14 cellular contexts compared by ENCODE assay signal in genomic region chr20:63855363-63856110, GRCh38. TPM values are rescaled to one million over a fixed set of nuclear protein-coding genes. Genes with fewer than 3 reads are reported as not detected.
DNase-seq lines count a peak whose midpoint lies in the region; ATAC-seq, FAIRE-seq and TF ChIP-seq lines count a peak whose summit lies in the region.
"Had no signal": no experiment of that assay in that cellular context is flagged by ENCODE, and none has a peak within 500 bp of the region (broad histone marks: within the 10 kb centered on the region; RNA-seq: fewer than 3 reads in every experiment).

No MANE protein-coding gene starts in this region.

- no peak overlapping the region for H3K27ac ChIP-seq in astrocyte (ENCODE audit: low read depth, low read length)
- H3K27ac ChIP-seq in right cardiac atrium (ENCODE audit: low read length), result peak overlapping the region; percentile 10
- H3K27ac ChIP-seq: PC-9 had no signal

- H3K4me1 Mint-ChIP-seq in astrocyte (ENCODE audit: low read depth, unreplicated experiment) (peaks cover 6% of the 10 kb centered on the region), progenitor cell of endocrine pancreas (ENCODE audit: low read depth) (peaks cover 8% of the 10 kb centered on the region)

- FAIRE-seq in astrocyte (lab: Jason Lieb, UNC), result no peak
- FAIRE-seq: TTC549 had no signal

- no peak for DNase-seq in AG10803 (ENCODE audit: low read depth)
- DNase-seq in astrocyte (ENCODE audit: low read depth), result no peak
- DNase-seq in right cardiac atrium, result peak in 1 of 3 donors; percentile 70
- peak; percentile 70 for DNase-seq in retina
- DNase-seq in H4 (ENCODE audit: low spot score), result no peak
- DNase-seq in progenitor cell of endocrine pancreas (ENCODE audit: low spot score, unreplicated experiment), result no peak
- no peak for DNase-seq in GOT3 (lab: John Stamatoyannopoulos, UW)
- DNase-seq in COLO668 (lab: John Stamatoyannopoulos, UW; ENCODE audit: unreplicated experiment), result no peak
- DNase-seq: anterior cingulate cortex, KG1, PC-9 had no signal

- H3K9me3 Mint-ChIP-seq in astrocyte (ENCODE audit: unreplicated experiment) (no peaks in the 10 kb centered on the region), progenitor cell of endocrine pancreas (ENCODE audit: low read depth) (no peaks in the 10 kb centered on the region)

- TF ChIP-seq CTCF in AG10803 (conservative IDR thresholded peaks at IDR 0.05; ENCODE audit: low read length), result no peak
- no peak for TF ChIP-seq CTCF in astrocyte (IDR thresholded peaks at IDR 0.05; ENCODE audit: insufficient read depth, low read depth, low read length)
- no peak for TF ChIP-seq CTCF in progenitor cell of endocrine pancreas (IDR thresholded peaks at IDR 0.05; ENCODE audit: unreplicated experiment)

- no peaks in the 10 kb centered on the region for H3K9me3 ChIP-seq in astrocyte (ENCODE audit: insufficient read depth, low read depth, low read length)
- no peaks in the 10 kb centered on the region for H3K9me3 ChIP-seq in right cardiac atrium (ENCODE audit: control insufficient read depth, low read length)

- no peak overlapping the region for H3K9ac ChIP-seq in astrocyte (ENCODE audit: low read length)

- H3K36me3 Mint-ChIP-seq in astrocyte (ENCODE audit: low read depth, unreplicated experiment) (peaks cover 2% of the 10 kb centered on the region), progenitor cell of endocrine pancreas (ENCODE audit: insufficient read depth) (no peaks in the 10 kb centered on the region)

- intact Hi-C loops in right cardiac atrium (cut with DNase I), result loop anchor here in 1 of 4 donors (5.0 kb wide), 1 partner anchor 78 kb away; no protein-coding TSS in a partner anchor

- H3K4me3 Mint-ChIP-seq in astrocyte (ENCODE audit: unreplicated experiment) (no peak overlapping the region), progenitor cell of endocrine pancreas (ENCODE audit: low read depth) (no peak overlapping the region)

- H3K4me3 ChIP-seq in AG10803 (ENCODE audit: low read length), result peak overlapping the region; percentile 20
- peak overlapping the region; percentile 10 for H3K4me3 ChIP-seq in astrocyte (ENCODE audit: insufficient read depth, low read depth, low read length)
- H3K4me3 ChIP-seq in right cardiac atrium (ENCODE audit: low read length), result peak overlapping the region; percentile 8
- H3K4me3 ChIP-seq: PC-9 had no signal

- H3K4me1 ChIP-seq in astrocyte (ENCODE audit: insufficient read depth, low read length), result peaks cover 32% of the 10 kb centered on the region
- H3K4me1 ChIP-seq in right cardiac atrium (ENCODE audit: control insufficient read depth, insufficient read depth, low read length), result peaks cover 8% of the 10 kb centered on the region

- H4K20me1 ChIP-seq in astrocyte (ENCODE audit: insufficient read depth, low read length), result no peaks in the 10 kb centered on the region

- H3K36me3 ChIP-seq in astrocyte (ENCODE audit: insufficient read depth, low read length), result no peaks in the 10 kb centered on the region

- ATAC-seq in right cardiac atrium, result peak in 1 of 2 donors; percentile 9

- no peaks in the 10 kb centered on the region for H3K79me2 ChIP-seq in astrocyte (ENCODE audit: insufficient read depth, low read length)

- no peak overlapping the region for H3K27ac Mint-ChIP-seq in astrocyte (ENCODE audit: unreplicated experiment)
- H3K27ac Mint-ChIP-seq in progenitor cell of endocrine pancreas, result no peak overlapping the region

- H3K27me3 ChIP-seq in astrocyte (ENCODE audit: insufficient read depth, low read length) (peaks cover 4% of the 10 kb centered on the region), right cardiac atrium (ENCODE audit: control insufficient read depth, insufficient read depth) (no peaks in the 10 kb centered on the region)

- WGBS in right cardiac atrium, result 42% methylated on average over 36 of the region's 36 CpGs

- peak overlapping the region; percentile 34 for H2AFZ ChIP-seq in astrocyte (ENCODE audit: low read depth, low read length)
- H2AFZ ChIP-seq: PC-9 had no signal

- H3K27me3 Mint-ChIP-seq in astrocyte (ENCODE audit: low read depth, unreplicated experiment), result no peaks in the 10 kb centered on the region
- peaks cover 11% of the 10 kb centered on the region for H3K27me3 Mint-ChIP-seq in progenitor cell of endocrine pancreas

- peak overlapping the region; percentile 67 for H3K4me2 ChIP-seq in astrocyte (ENCODE audit: low read length)
- H3K4me2 ChIP-seq: PC-9 had no signal

RNA-seq across cellular contexts. Expression of gene ABHD16B, which starts 5.8 kb away (rescaled TPM):
- total RNA-seq in astrocyte (not detected in 2 replicates), right cardiac atrium (not detected), progenitor cell of endocrine pancreas (not detected in 2 replicates)
- 0.54 TPM for polyA plus RNA-seq in right cardiac atrium
- total RNA-seq in H4 (2014; rRNA removed; shearing (Covaris generic)), result not detected in 2 replicates
- total RNA-seq: G401, PC-9, renal cortical epithelial cell had no signal

RNA-seq across cellular contexts. Expression of gene TPD52L2, which starts 9.5 kb away (rescaled TPM):
- total RNA-seq in astrocyte (145 TPM in 2 replicates), right cardiac atrium (10 to 100 TPM; 62.1 to 73.5 (median 63.6) TPM), progenitor cell of endocrine pancreas (85.0 and 88.1 TPM in 2 replicates)
- 52.3 TPM for polyA plus RNA-seq in right cardiac atrium
- total RNA-seq in H4 (2014; rRNA removed; shearing (Covaris generic)), result 44.7 and 56.7 TPM in 2 replicates

RNA-seq across cellular contexts. Expression of gene ZBTB46, which starts 24.5 kb away (rescaled TPM):
- total RNA-seq in astrocyte, result 12.9 and 13.9 TPM in 2 replicates
- 10 to 100 TPM; 14.4 to 18.1 (median 16.3) TPM for total RNA-seq in right cardiac atrium
- 6.7 TPM for polyA plus RNA-seq in right cardiac atrium
- 0.68 and 3.1 TPM in 2 replicates for total RNA-seq in H4 (2014; rRNA removed; shearing (Covaris generic))
- total RNA-seq in progenitor cell of endocrine pancreas, result 31.2 and 32.2 TPM in 2 replicates

RNA-seq across cellular contexts. Expression of gene DNAJC5, which starts 39.4 kb away (rescaled TPM):
- total RNA-seq in astrocyte (64.6 and 65.6 TPM in 2 replicates), right cardiac atrium (10 to 100 TPM; 43.1 to 51.0 (median 49.9) TPM), progenitor cell of endocrine pancreas (41.8 and 42.3 TPM in 2 replicates)
- 32.2 TPM for polyA plus RNA-seq in right cardiac atrium
- 16.1 and 21.0 TPM in 2 replicates for total RNA-seq in H4 (2014; rRNA removed; shearing (Covaris generic))
